In genomic region chr7:111083423-111083822, GRCh38 we compare ENCODE assay signal across 10 cellular contexts. TPM values are rescaled to one million over a fixed set of nuclear protein-coding genes. Genes with fewer than 3 reads are reported as not detected.
DNase-seq lines count a peak whose midpoint lies in the region; ATAC-seq and TF ChIP-seq lines count a peak whose summit lies in the region.
"Had no signal": no experiment of that assay in that cellular context is flagged by ENCODE, and none has a peak within 500 bp of the region (broad histone marks: within the 10 kb centered on the region; RNA-seq: fewer than 3 reads in every experiment).

No MANE protein-coding gene starts in this region.

- CTCF ChIA-PET in activated naive CD4-positive, alpha-beta T cell treated with anti-CD3 and anti-CD28 coated beads for 36 hours (lab: Charles Lee), result interaction anchor here (0.5 to 1.6 kb wide), 11 partner anchors 9 to 436 kb away, joined by 3 to 13 read pairs (median 3); no protein-coding TSS in a partner anchor

- H3K4me1 ChIP-seq in MM.1S (ENCODE audit: low read length), result peaks cover 60% of the 10 kb centered on the region

- no peaks in the 10 kb centered on the region for H3K27me3 ChIP-seq in MM.1S (replicated peaks; ENCODE audit: insufficient read depth, low read length)

- H3K9ac ChIP-seq in MM.1S (ENCODE audit: low read length), result peak overlapping the region; percentile 29

- peak; percentile 99 for ATAC-seq in GM21717 (IDR thresholded peaks at IDR 0.05; ENCODE audit: unreplicated experiment)
- ATAC-seq: Panc1 had no signal

- no peak overlapping the region for H3K4me3 Mint-ChIP-seq in activated naive CD4-positive, alpha-beta T cell treated with anti-CD3 and anti-CD28 coated beads for 36 hours

- no peaks in the 10 kb centered on the region for H3K9me3 ChIP-seq in MM.1S (replicated peaks; ENCODE audit: insufficient read depth, low read length)

- peaks cover 4% of the 10 kb centered on the region for H3K9me3 Mint-ChIP-seq in activated naive CD4-positive, alpha-beta T cell treated with anti-CD3 and anti-CD28 coated beads for 36 hours

- H3K36me3 Mint-ChIP-seq in activated naive CD4-positive, alpha-beta T cell treated with anti-CD3 and anti-CD28 coated beads for 36 hours (ENCODE audit: low read depth), result no peaks in the 10 kb centered on the region

- peak overlapping the region; percentile 71 for H3K4me2 ChIP-seq in MM.1S (ENCODE audit: low read depth, low read length)

- peaks cover 72% of the 10 kb centered on the region for H3K4me1 Mint-ChIP-seq in activated naive CD4-positive, alpha-beta T cell treated with anti-CD3 and anti-CD28 coated beads for 36 hours (ENCODE audit: low read depth)

- no peaks in the 10 kb centered on the region for H3K79me2 ChIP-seq in MM.1S (ENCODE audit: low read length)

- H3K4me3 ChIP-seq in GM12864 (ENCODE audit: low read depth, low read length) (no peak overlapping the region), MM.1S (ENCODE audit: low read length) (peak overlapping the region; percentile 31), coronary artery (no peak overlapping the region)
- H3K4me3 ChIP-seq: lung had no signal

- H4K20me1 ChIP-seq in MM.1S (ENCODE audit: insufficient read depth, low read length), result no peaks in the 10 kb centered on the region

- H3K36me3 ChIP-seq in MM.1S (replicated peaks; ENCODE audit: insufficient read depth, low read length), result no peaks in the 10 kb centered on the region

- H2AFZ ChIP-seq in MM.1S (ENCODE audit: low read length), result no peak overlapping the region

- no peaks in the 10 kb centered on the region for H3K9me2 ChIP-seq in MM.1S (replicated peaks; ENCODE audit: insufficient read depth, low read length)

- intact Hi-C loops in activated naive CD4-positive, alpha-beta T cell treated with anti-CD3 and anti-CD28 coated beads for 36 hours (cut with micrococcal nuclease), result loop anchor here (1.0 to 5.0 kb wide), 8 partner anchors 9 to 176 kb away; no protein-coding TSS in a partner anchor

- H3F3A ChIP-seq in MM.1S (ENCODE audit: insufficient read depth, low read length), result peaks cover 42% of the 10 kb centered on the region

- TF ChIP-seq CTCF in GM12864 (IDR thresholded peaks at IDR 0.05; ENCODE audit: low read depth, low read length, missing control alignments) (no peak), MM.1S (IDR thresholded peaks at IDR 0.05; ENCODE audit: low read length) (no peak), coronary artery (IDR thresholded peaks at IDR 0.05) (no peak)

- H3K27ac ChIP-seq in MM.1S (ENCODE audit: low read length) (peak overlapping the region; percentile 81), coronary artery (no peak overlapping the region)

- H3K27me3 Mint-ChIP-seq in activated naive CD4-positive, alpha-beta T cell treated with anti-CD3 and anti-CD28 coated beads for 36 hours (ENCODE audit: low read depth), result no peaks in the 10 kb centered on the region

- DNase-seq in GM12864 (ENCODE audit: low read depth), result peak; percentile 80
- peak; percentile 99 for DNase-seq in MM.1S
- peak; percentile 70 for DNase-seq in activated naive CD4-positive, alpha-beta T cell treated with anti-CD3 and anti-CD28 coated beads for 36 hours
- DNase-seq in stimulated activated CD4-positive, alpha-beta T cell treated with anti-CD3 and anti-CD28 coated beads, Interleukin-15, amount 100 ng/mL, for 48 hours (ENCODE audit: low read depth in 2 of 2), result peak; percentile 28 to 35
- no peak for DNase-seq in DMS153 (lab: John Stamatoyannopoulos, UW)
- DNase-seq in coronary artery (ENCODE audit: low spot score), result no peak
- no peak for DNase-seq in NCI-H2171 treated with DMSO at 0.1 percent for 48 hours (lab: John Stamatoyannopoulos, UW)

- peak overlapping the region; percentile 76 for H3K27ac Mint-ChIP-seq in activated naive CD4-positive, alpha-beta T cell treated with anti-CD3 and anti-CD28 coated beads for 36 hours

RNA-seq across cellular contexts. Expression of gene LRRN3, which starts 7.5 kb away (rescaled TPM):
- 1 to 10 TPM; 5.4 to 5.8 TPM for total RNA-seq in activated naive CD4-positive, alpha-beta T cell treated with anti-CD3 and anti-CD28 coated beads for 36 hours

Comparison
In these comparisons a context has a peak if more than half of its experiments do, and no peak if none do; other contexts are left out.
1. DNase-seq: peak in GM12864 (single experiment), MM.1S (single experiment), activated naive CD4-positive, alpha-beta T cell treated with anti-CD3 and anti-CD28 coated beads for 36 hours (single experiment) and stimulated activated CD4-positive, alpha-beta T cell treated with anti-CD3 and anti-CD28 coated beads, Interleukin-15, amount 100 ng/mL, for 48 hours (2 of 2); none in DMS153 (single experiment), coronary artery (single experiment) and NCI-H2171 treated with DMSO at 0.1 percent for 48 hours (single experiment).